In the genomic region with DNA sequence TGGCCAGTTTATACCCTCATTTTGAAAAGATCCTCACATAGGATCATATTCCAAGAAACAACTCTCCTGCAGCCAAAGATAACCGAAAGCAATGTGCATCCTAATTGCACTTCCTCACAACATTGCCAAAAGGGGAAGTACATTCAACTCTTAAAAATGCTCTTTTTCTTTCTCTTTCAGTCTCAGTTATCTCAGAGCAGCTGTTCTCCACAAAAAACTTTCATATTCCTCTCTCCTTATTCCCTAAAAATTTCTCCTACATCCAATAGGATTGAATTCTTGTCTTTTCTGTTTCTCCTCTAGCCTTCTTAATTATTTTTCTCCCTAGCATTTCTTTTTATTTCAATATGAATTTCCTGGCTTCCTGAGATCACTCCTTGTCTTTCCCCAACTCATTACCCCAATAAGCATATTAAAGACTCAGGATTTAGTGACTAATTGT, we compare ENCODE assay signal across 9 cellular contexts. TPM values are rescaled to one million over a fixed set of nuclear protein-coding genes. Genes with fewer than 3 reads are reported as not detected.
A peak's percentile ranks its signal among the peaks of the same experiment; 100 is the strongest.
DNase-seq lines count a peak whose midpoint lies in the region; ATAC-seq and TF ChIP-seq lines count a peak whose summit lies in the region.
"Had no signal": no experiment of that assay in that cellular context is flagged by ENCODE, and none has a peak within 500 bp of the region (broad histone marks: within the 10 kb centered on the region; RNA-seq: fewer than 3 reads in every experiment).

No MANE protein-coding gene starts in this region.

- H3K9me3 ChIP-seq in BLaER1 (no peaks in the 10 kb centered on the region), prostate gland (no peaks in the 10 kb centered on the region), MG63 (no peaks in the 10 kb centered on the region)
- no peaks in the 10 kb centered on the region for H3K9me3 ChIP-seq in CD8-positive, alpha-beta memory T cell (ENCODE audit: low read length)
- H3K9me3 ChIP-seq: thoracic aorta had no signal

- peaks cover 6 to 8% (median 7%) of the 10 kb centered on the region in 3 donors for H3K4me1 Mint-ChIP-seq in CD8-positive, alpha-beta memory T cell

- H3K36me3 ChIP-seq in BLaER1 (no peaks in the 10 kb centered on the region), prostate gland (no peaks in the 10 kb centered on the region), H7 (replicated peaks; ENCODE audit: control insufficient read depth, insufficient read depth, low read length) (no peaks in the 10 kb centered on the region), MG63 (no peaks in the 10 kb centered on the region)
- H3K36me3 ChIP-seq in CD8-positive, alpha-beta memory T cell (ENCODE audit: insufficient read depth, low read length), result no peaks in the 10 kb centered on the region
- H3K36me3 ChIP-seq: thoracic aorta had no signal

- H3K4me1 ChIP-seq in BLaER1, result peaks cover 7% of the 10 kb centered on the region
- no peaks in the 10 kb centered on the region for H3K4me1 ChIP-seq in prostate gland (replicated peaks)
- H3K4me1 ChIP-seq in CD8-positive, alpha-beta memory T cell (ENCODE audit: insufficient read depth, low read length), result no peaks in the 10 kb centered on the region

- peak; percentile 43 for DNase-seq in astrocyte of the cerebellum (ENCODE audit: low read depth)
- DNase-seq in prostate gland (ENCODE audit: low spot score), result no peak
- DNase-seq in H7, result no peak
- no peak for DNase-seq in MG63
- no peak for DNase-seq in CD8-positive, alpha-beta memory T cell

- TF ChIP-seq CTCF in astrocyte of the cerebellum (IDR thresholded peaks at IDR 0.05; ENCODE audit: low read depth, low read length, missing control alignments) (no peak), prostate gland (IDR thresholded peaks at IDR 0.05) (no peak)

- H3K27me3 Mint-ChIP-seq in CD8-positive, alpha-beta memory T cell, result no peaks in the 10 kb centered on the region

- 22% methylated on average over 1 of the region's 1 CpG for WGBS in prostate gland

- CTCF ChIA-PET in CD8-positive, alpha-beta memory T cell (lab: Charles Lee), result no interaction called here

- no peaks in the 10 kb centered on the region for H3K27me3 ChIP-seq in BLaER1
- H3K27me3 ChIP-seq in prostate gland (replicated peaks; ENCODE audit: insufficient read depth), result no peaks in the 10 kb centered on the region
- H3K27me3 ChIP-seq in H7 (ENCODE audit: control insufficient read depth, insufficient read depth, low read length), result no peaks in the 10 kb centered on the region
- no peaks in the 10 kb centered on the region for H3K27me3 ChIP-seq in MG63
- no peaks in the 10 kb centered on the region for H3K27me3 ChIP-seq in CD8-positive, alpha-beta memory T cell (ENCODE audit: insufficient read depth, low read length, poor library complexity, severe bottlenecking)

- in situ Hi-C loops in astrocyte of the cerebellum (cut with HindIII; ENCODE audit: low sequenced_read_pairs), result no loop called here

- peak overlapping the region; percentile 40 for H3K4me2 ChIP-seq in BLaER1

- H3K27ac ChIP-seq in BLaER1 (no peak overlapping the region; the same call in 1 of the 2 replicates), prostate gland (no peak overlapping the region)
- no peak overlapping the region for H3K27ac ChIP-seq in CD8-positive, alpha-beta memory T cell (ENCODE audit: low read depth, low read length)
- H3K27ac ChIP-seq: thoracic aorta had no signal

- H3K4me3 ChIP-seq in BLaER1, result no peak overlapping the region
- H3K4me3 ChIP-seq in astrocyte of the cerebellum (ENCODE audit: low read depth, low read length), result no peak overlapping the region
- no peak overlapping the region for H3K4me3 ChIP-seq in prostate gland
- H3K4me3 ChIP-seq in H7 (ENCODE audit: insufficient read depth, low read depth, low read length), result no peak overlapping the region
- no peak overlapping the region for H3K4me3 ChIP-seq in MG63
- H3K4me3 ChIP-seq in CD8-positive, alpha-beta memory T cell (ENCODE audit: low read length), result no peak overlapping the region
- H3K4me3 ChIP-seq: thoracic aorta had no signal

- intact Hi-C loops in prostate gland (cut with DNase I), result no loop called here

- no peak overlapping the region for H3K9ac ChIP-seq in BLaER1

- no peaks in the 10 kb centered on the region for H4K20me1 ChIP-seq in BLaER1

- H3K36me3 Mint-ChIP-seq in CD8-positive, alpha-beta memory T cell, result peaks cover 5 to 17% (median 7%) of the 10 kb centered on the region in 3 donors

- POLR2A ChIA-PET in CD8-positive, alpha-beta memory T cell (lab: Charles Lee), result no interaction called here

- H3K9me3 Mint-ChIP-seq in CD8-positive, alpha-beta memory T cell, result peaks cover 0 to 5% (median 0%) of the 10 kb centered on the region in 5 donors

- no peak overlapping the region for H3K27ac Mint-ChIP-seq in CD8-positive, alpha-beta memory T cell

- peak overlapping the region in 1 of 7 donors; percentile 30 for H3K4me3 Mint-ChIP-seq in CD8-positive, alpha-beta memory T cell

- ATAC-seq in GM19468 (IDR thresholded peaks at IDR 0.05; ENCODE audit: extremely low read depth, unreplicated experiment) (peak; percentile 42), HG03439 (IDR thresholded peaks at IDR 0.05; ENCODE audit: unreplicated experiment) (peak; percentile 74)

- TF ChIP-seq POLR2A in prostate gland (IDR thresholded peaks at IDR 0.05), result no peak

RNA-seq across cellular contexts. Expression of a gene that starts 7.4 kb away (rescaled TPM):
- 10 to 100 TPM; 18.1 to 19.2 TPM for total RNA-seq in prostate gland
- total RNA-seq in H7 (2014; rRNA removed; shearing (Covaris generic)), result 19.4 and 27.0 TPM in 2 replicates
- total RNA-seq in MG63 (2014; rRNA removed; shearing (Covaris generic); ENCODE audit: low replicate concordance), result 24.9 and 45.4 TPM in 2 replicates
- 10 to 100 TPM; 27.6 to 30.4 TPM for total RNA-seq in CD8-positive, alpha-beta memory T cell
- polyA plus RNA-seq in CD8-positive, alpha-beta memory T cell, result 21.8 TPM
